Comparison of ENCODE assay signal across 34 cellular contexts in genomic region chr11:119530503-119530902, GRCh38.
"Had no signal": no experiment of that assay in that cellular context is flagged by ENCODE, and none has a peak within 500 bp of the region (broad histone marks: within the 10 kb centered on the region; RNA-seq: fewer than 3 reads in every experiment).

No MANE protein-coding gene starts in this region.

- H3K9me3 Mint-ChIP-seq: endodermal cell; immature natural killer cell; memory B cell; mesothelial cell of epicardium; naive B cell; natural killer cell treated with Interleukin-12 subunit alpha and Interleukin-12 subunit beta and Interleukin-15 and Interleukin-18, amount 100 ng/mL, for 72 hours; neural crest cell; stimulated activated naive CD8-positive, alpha-beta T cell treated with anti-CD3 and anti-CD28 coated beads, Interleukin-15, amount 100 ng/mL, for 72 hours had no signal

- H3K27me3 ChIP-seq: dorsolateral prefrontal cortex, gastrocnemius medialis, right lobe of liver, transverse colon, uterus had no signal

- H3K9me3 ChIP-seq: gastrocnemius medialis, heart right ventricle, mucosa of descending colon, right lobe of liver, suprapubic skin, transverse colon, upper lobe of right lung, uterus had no signal

- H3K36me3 ChIP-seq: gastrocnemius medialis, heart right ventricle, right lobe of liver, suprapubic skin, transverse colon, upper lobe of right lung, uterus had no signal

- H3K9ac ChIP-seq: parathyroid adenoma had no signal

- H3K4me1 ChIP-seq: gastrocnemius medialis, parathyroid adenoma, right lobe of liver, upper lobe of right lung, uterus had no signal

- H3K4me2 ChIP-seq: smooth muscle cell had no signal

- H3K4me3 ChIP-seq: dorsolateral prefrontal cortex, gastrocnemius medialis, heart right ventricle, lung, mucosa of descending colon, right lobe of liver, smooth muscle cell, suprapubic skin, transverse colon, upper lobe of right lung, uterus had no signal

- H2AFZ ChIP-seq: parathyroid adenoma had no signal

- H3K79me2 ChIP-seq: parathyroid adenoma had no signal

- FAIRE-seq: keratinocyte had no signal

- H3K36me3 Mint-ChIP-seq: immature natural killer cell; memory B cell; mesothelial cell of epicardium; naive B cell; natural killer cell treated with Interleukin-12 subunit alpha and Interleukin-12 subunit beta and Interleukin-15 and Interleukin-18, amount 100 ng/mL, for 72 hours had no signal

- H3K4me1 Mint-ChIP-seq: immature natural killer cell had no signal

- H3K4me3 Mint-ChIP-seq: endodermal cell; immature natural killer cell; memory B cell; mesothelial cell of epicardium; naive B cell; natural killer cell treated with Interleukin-12 subunit alpha and Interleukin-12 subunit beta and Interleukin-15 and Interleukin-18, amount 100 ng/mL, for 72 hours; neural crest cell; stimulated activated naive CD8-positive, alpha-beta T cell treated with anti-CD3 and anti-CD28 coated beads, Interleukin-15, amount 100 ng/mL, for 72 hours had no signal

- ATAC-seq: esophagus mucosa; gastrocnemius medialis; heart right ventricle; left lobe of liver; mucosa of descending colon; natural killer cell treated with Interleukin-12 subunit alpha and Interleukin-12 subunit beta and Interleukin-15 and Interleukin-18, amount 100 ng/mL, for 72 hours; right lobe of liver; stimulated activated naive CD8-positive, alpha-beta T cell treated with anti-CD3 and anti-CD28 coated beads, Interleukin-15, amount 100 ng/mL, for 72 hours; upper lobe of right lung had no signal

- DNase-seq: cortex of kidney; effector CD8-positive, alpha-beta T cell; foreskin fibroblast; gastrocnemius medialis; heart right ventricle; hypothalamus; immature natural killer cell; mucosa of descending colon; naive B cell; stimulated activated CD4-positive, alpha-beta T cell treated with anti-CD3 and anti-CD28 coated beads, Interleukin-12 subunit alpha, Interleukin-12 subunit beta, amount 100 ng/mL, for 4 hours; stimulated activated CD4-positive, alpha-beta T cell treated with anti-CD3 and anti-CD28 coated beads, Interleukin-1b, Interleukin-23, amount 100 ng/mL, for 48 hours; stimulated activated CD4-positive, alpha-beta T cell treated with anti-CD3 and anti-CD28 coated beads, Interleukin-4, amount 100 ng/mL, for 1 hour; stimulated activated CD8-positive, alpha-beta memory T cell treated with anti-CD3 and anti-CD28 coated beads, Interleukin-4, amount 100 ng/mL, for 48 hours; stimulated activated naive CD4-positive, alpha-beta T cell; stimulated activated naive CD8-positive, alpha-beta T cell treated with anti-CD3 and anti-CD28 coated beads, Interleukin-15, amount 100 ng/mL, for 72 hours; transverse colon; uterus had no signal

- H3K27ac Mint-ChIP-seq: endodermal cell; immature natural killer cell; memory B cell; mesothelial cell of epicardium; natural killer cell treated with Interleukin-12 subunit alpha and Interleukin-12 subunit beta and Interleukin-15 and Interleukin-18, amount 100 ng/mL, for 72 hours; progenitor cell of endocrine pancreas had no signal

- H3K27ac ChIP-seq: dorsolateral prefrontal cortex, epithelial cell of prostate, gastrocnemius medialis, heart right ventricle, parathyroid adenoma, right lobe of liver, suprapubic skin, transverse colon, upper lobe of right lung, uterus had no signal
